In genomic region chr13:96229356-96229755, GRCh38 we compare ENCODE assay signal across 8 cellular contexts.
DNase-seq lines count a peak whose midpoint lies in the region; ATAC-seq, FAIRE-seq and TF ChIP-seq lines count a peak whose summit lies in the region.

No MANE protein-coding gene starts in this region.

- TF ChIP-seq CTCF in GM13977 (IDR thresholded peaks at IDR 0.05; ENCODE audit: extremely low read depth, insufficient read depth, missing control alignments) (peak; percentile 60), PC-9 (conservative IDR thresholded peaks at IDR 0.05) (peak; percentile 63), keratinocyte (optimal IDR thresholded peaks at IDR 0.05 in 1 of 3, IDR thresholded peaks at IDR 0.05 in 1 of 3, conservative IDR thresholded peaks at IDR 0.05 in 1 of 3; ENCODE audit: extremely low read depth in 1 of 3, insufficient read depth in 2 of 3, low read length in 3 of 3) (peak; percentile 32 to 65 (median 47))

- no peaks in the 10 kb centered on the region for H3F3A ChIP-seq in PC-9 (ENCODE audit: insufficient read depth, low read depth)

- no peaks in the 10 kb centered on the region for H3K9me1 ChIP-seq in keratinocyte (ENCODE audit: control insufficient read depth, extremely low read depth, insufficient read depth, low read length)

- H3K36me3 ChIP-seq in PC-9 (ENCODE audit: low read depth) (no peaks in the 10 kb centered on the region), keratinocyte (ENCODE audit: control insufficient read depth in 2 of 2, extremely low read depth in 1 of 2, insufficient read depth in 2 of 2, low read length in 2 of 2) (no peaks in the 10 kb centered on the region)

- DNase-seq in GM13977 (ENCODE audit: low spot score) (no peak), PC-9 (no peak), keratinocyte (ENCODE audit: low read depth, low spot score) (no peak), GM19239 (ENCODE audit: insufficient read length, low spot score) (no peak)
- DNase-seq in stimulated activated CD8-positive, alpha-beta memory T cell treated with anti-CD3 and anti-CD28 coated beads, Interleukin-4, amount 100 ng/mL, for 48 hours = no peak

- no peak overlapping the region for H3K27ac ChIP-seq in PC-9
- H3K27ac ChIP-seq in keratinocyte (ENCODE audit: control insufficient read depth, insufficient read depth, low read length) = no peak overlapping the region

- no TSS peak for BruUV-seq in PC-9 (replicated peaks; lab: Mats Ljungman, UMichigan)

- POLR2A ChIA-PET in PC-9 (lab: Charles Lee; ENCODE audit: unreplicated experiment) = no interaction called here

- dilution Hi-C loops in keratinocyte (cut with MboI; ENCODE audit: extremely low pct_ligation_motif_present, low sequenced_read_pairs) = no loop called here

- no peaks in the 10 kb centered on the region for H3K79me2 ChIP-seq in PC-9 (ENCODE audit: low read depth)
- H3K79me2 ChIP-seq in keratinocyte (ENCODE audit: control insufficient read depth, insufficient read depth, low read length) = no peaks in the 10 kb centered on the region

- intact Hi-C loops in PC-9 (cut with micrococcal nuclease; ENCODE audit: unreplicated experiment) = no loop called here

- no peak overlapping the region for H3K4me2 ChIP-seq in PC-9
- no peak overlapping the region for H3K4me2 ChIP-seq in keratinocyte (ENCODE audit: control insufficient read depth, extremely low read depth, insufficient read depth, low read depth, low read length)

- H3K27me3 ChIP-seq in PC-9 (ENCODE audit: insufficient read depth, low read depth) (no peaks in the 10 kb centered on the region), keratinocyte (ENCODE audit: control insufficient read depth, extremely low read depth, insufficient read depth, low read length) (no peaks in the 10 kb centered on the region)

- no peaks in the 10 kb centered on the region for H3K9me3 ChIP-seq in PC-9 (ENCODE audit: insufficient read depth, low read depth)
- H3K9me3 ChIP-seq in keratinocyte (ENCODE audit: control insufficient read depth, low read depth, low read length) = no peaks in the 10 kb centered on the region

- H3K9ac ChIP-seq in keratinocyte (ENCODE audit: control insufficient read depth, extremely low read depth, insufficient read depth, low read length) = no peak overlapping the region

- CTCF ChIA-PET in PC-9 (lab: Charles Lee) = interaction anchor here (0.6 kb wide), 1 partner anchor 209 kb away, joined by 4 read pairs; no protein-coding TSS in a partner anchor

- H4K20me1 ChIP-seq in PC-9 (ENCODE audit: insufficient read depth) = no peaks in the 10 kb centered on the region
- H4K20me1 ChIP-seq in keratinocyte (ENCODE audit: control insufficient read depth, extremely low read depth, insufficient read depth, low read length) = no peaks in the 10 kb centered on the region

- in situ Hi-C loops in GM13977 (cut with MboI; ENCODE audit: low pct_unique_long_range_greater_than_20kb, low sequenced_read_pairs, unreplicated experiment) = no loop called here

- ATAC-seq in HG02798 (IDR thresholded peaks at IDR 0.05; ENCODE audit: poor library complexity, unreplicated experiment) (peak; percentile 79), HG03469 (IDR thresholded peaks at IDR 0.05; ENCODE audit: unreplicated experiment) (no peak)
- no peak for ATAC-seq in activated CD4-positive, CD25-positive, alpha-beta regulatory T cell treated with anti-CD3 and anti-CD28 coated beads, Interleukin-2, amount 50 U/mL, for 24 hours

- H3K9me2 ChIP-seq in PC-9 (ENCODE audit: insufficient read depth) = no peaks in the 10 kb centered on the region

- no peaks in the 10 kb centered on the region for H3K4me1 ChIP-seq in PC-9 (replicated peaks; ENCODE audit: insufficient read depth)
- no peaks in the 10 kb centered on the region for H3K4me1 ChIP-seq in keratinocyte (ENCODE audit: control insufficient read depth, extremely low read depth, insufficient read depth, low read length)

- FAIRE-seq in keratinocyte (lab: Jason Lieb, UNC) (no peak), GM19239 (lab: Jason Lieb, UNC) (no peak)

- H3K4me3 ChIP-seq in PC-9 = no peak overlapping the region
- H3K4me3 ChIP-seq in keratinocyte (ENCODE audit: control insufficient read depth in 2 of 3, extremely low read depth in 1 of 3, insufficient read depth in 2 of 3, low read depth in 1 of 3, low read length in 3 of 3) = no peak overlapping the region

- H2AFZ ChIP-seq in PC-9 = no peak overlapping the region
- no peak overlapping the region for H2AFZ ChIP-seq in keratinocyte (ENCODE audit: control insufficient read depth, low read length)
